ENCODE assay signal across 1 cellular context in genomic region chr3:52533623-52534280, GRCh38.
TF ChIP-seq lines count a peak whose summit lies in the region.

Gene NT5DC2 (minus strand): TSS chr3:52533857. CDS start chr3:52533737, 120 bp downstream.

TF ChIP-seq in HepG2, 621 proteins besides CTCF, POLR2A, EP300 and RAD21 (continued from another document and continues in another):
- TF ChIP-seq ZBTB4 (CRISPR knock-in tag; IDR thresholded peaks at IDR 0.05; ENCODE audit: borderline replicate concordance) (no peak), NFE2L2 (IDR thresholded peaks at IDR 0.05; ENCODE audit: low read length) (no peak), ZNF652 (CRISPR knock-in tag; IDR thresholded peaks at IDR 0.05; ENCODE audit: borderline replicate concordance, low read depth) (no peak), ZNF280D (CRISPR knock-in tag; IDR thresholded peaks at IDR 0.05) (no peak), ZNF260 (CRISPR knock-in tag; IDR thresholded peaks at IDR 0.05; ENCODE audit: borderline replicate concordance, low read depth) (no peak), GATA4 (IDR thresholded peaks at IDR 0.05; ENCODE audit: borderline replicate concordance, low read depth) (no peak), SETDB1 (CRISPR knock-in tag; IDR thresholded peaks at IDR 0.05; ENCODE audit: borderline replicate concordance) (no peak), ZNF318 (CRISPR knock-in tag; IDR thresholded peaks at IDR 0.05) (no peak), ZNF580 (CRISPR knock-in tag; IDR thresholded peaks at IDR 0.05; ENCODE audit: borderline replicate concordance, low read depth) (no peak), ZZZ3 (CRISPR knock-in tag; IDR thresholded peaks at IDR 0.05; ENCODE audit: borderline replicate concordance) (no peak), ZFYVE20 (CRISPR knock-in tag; IDR thresholded peaks at IDR 0.05; ENCODE audit: borderline replicate concordance, low read depth) (no peak), ZNF101 (CRISPR knock-in tag; IDR thresholded peaks at IDR 0.05; ENCODE audit: borderline replicate concordance, low read depth) (no peak; the same call in 1 of the 2 replicates), ELK4 (CRISPR knock-in tag; IDR thresholded peaks at IDR 0.05; ENCODE audit: borderline replicate concordance) (no peak), SUZ12 (IDR thresholded peaks at IDR 0.05; ENCODE audit: low read depth, low read length) (no peak), AKNA (CRISPR knock-in tag; IDR thresholded peaks at IDR 0.05; ENCODE audit: borderline replicate concordance) (no peak), SP140L (CRISPR knock-in tag; IDR thresholded peaks at IDR 0.05; ENCODE audit: borderline replicate concordance) (no peak), ZNF563 (CRISPR knock-in tag; IDR thresholded peaks at IDR 0.05) (peak; percentile 98), FOXM1 (CRISPR knock-in tag; IDR thresholded peaks at IDR 0.05) (no peak), YEATS2 (CRISPR knock-in tag; IDR thresholded peaks at IDR 0.05; ENCODE audit: borderline replicate concordance) (no peak), DZIP1 (CRISPR knock-in tag; IDR thresholded peaks at IDR 0.05) (0 out of 2 replicates have a peak, but pooled peaks have one; percentile 4), ZFP36L1 (CRISPR knock-in tag; IDR thresholded peaks at IDR 0.05) (no peak), SMAD1 (CRISPR knock-in tag; IDR thresholded peaks at IDR 0.05; ENCODE audit: borderline replicate concordance, low read depth) (no peak), CENPT (CRISPR knock-in tag; IDR thresholded peaks at IDR 0.05; ENCODE audit: low read depth) (no peak), FOXA1 (IDR thresholded peaks at IDR 0.05) (no peak), FOXA1 (CRISPR knock-in tag; IDR thresholded peaks at IDR 0.05) (no peak), ZBTB37 (CRISPR knock-in tag; IDR thresholded peaks at IDR 0.05) (no peak), TMF1 (CRISPR knock-in tag; IDR thresholded peaks at IDR 0.05; ENCODE audit: low read depth) (no peak), NRL (CRISPR knock-in tag; IDR thresholded peaks at IDR 0.05; ENCODE audit: borderline replicate concordance) (no peak)
